Comparison of ENCODE assay signal across 21 cellular contexts in the genomic region with DNA sequence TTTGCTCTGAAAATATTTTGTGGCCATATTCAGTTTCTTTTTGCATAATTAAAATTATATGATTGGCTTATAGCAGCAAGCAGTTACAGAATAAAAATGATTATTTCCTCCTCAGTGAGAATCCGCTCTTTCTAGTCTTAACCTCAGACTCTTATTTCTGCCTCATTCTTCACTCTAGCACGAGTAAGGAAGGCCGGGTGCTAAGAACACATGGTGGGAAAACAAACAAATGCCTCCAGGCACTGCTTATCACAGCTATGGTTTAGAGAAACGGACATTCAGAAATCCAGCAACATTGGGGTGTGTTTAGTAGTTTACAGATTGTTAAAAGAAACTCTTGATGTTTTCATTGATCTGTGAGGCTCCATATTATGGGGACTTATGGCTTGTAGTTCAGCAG.
A peak's percentile ranks its signal among the peaks of the same experiment; 100 is the strongest.
DNase-seq lines count a peak whose midpoint lies in the region; ATAC-seq and TF ChIP-seq lines count a peak whose summit lies in the region.
"Had no signal": no experiment of that assay in that cellular context is flagged by ENCODE, and none has a peak within 500 bp of the region (broad histone marks: within the 10 kb centered on the region; RNA-seq: fewer than 3 reads in every experiment).

No MANE protein-coding gene starts in this region.

- H2AFZ ChIP-seq in MM.1S (ENCODE audit: low read length): no peak overlapping the region
- H2AFZ ChIP-seq: GM23248, PC-9 had no signal

- DNase-seq in amniotic epithelial cell (ENCODE audit: low read depth): peak; percentile 67
- DNase-seq in cerebellar cortex (ENCODE audit: low spot score): peak; percentile 52
- peak; percentile 12 for DNase-seq in iris pigment epithelial cell (ENCODE audit: low read depth)
- DNase-seq in progenitor cell of endocrine pancreas (ENCODE audit: low spot score, unreplicated experiment): no peak
- DNase-seq in MM.1S: no peak
- no peak for DNase-seq in upper lobe of right lung
- DNase-seq: CD4-positive, alpha-beta T cell; COR-L47; DND-41; GM23248; KG1; NCI-H1092 treated with DMSO at 0.1 percent for 48 hours; NCI-H1930; NCI-H2227 treated with DMSO at 0.1 percent for 48 hours; NCI-H510A; NCI-H748 treated with DMSO at 0.1 percent for 48 hours; PC-9; RPMI8226; SHP77 had no signal

- H3K4me3 Mint-ChIP-seq in progenitor cell of endocrine pancreas (ENCODE audit: low read depth): no peak overlapping the region
- H3K4me3 Mint-ChIP-seq: CD4-positive, alpha-beta T cell had no signal

- no peak overlapping the region for H3K9ac ChIP-seq in MM.1S (ENCODE audit: low read length)
- H3K9ac ChIP-seq: GM23248 had no signal

- TF ChIP-seq CTCF in progenitor cell of endocrine pancreas (IDR thresholded peaks at IDR 0.05; ENCODE audit: unreplicated experiment) (no peak), MM.1S (IDR thresholded peaks at IDR 0.05; ENCODE audit: low read length) (no peak), upper lobe of right lung (IDR thresholded peaks at IDR 0.05) (no peak)

- H3K4me2 ChIP-seq in MM.1S (ENCODE audit: low read depth, low read length): no peak overlapping the region
- H3K4me2 ChIP-seq: PC-9 had no signal

- no peaks in the 10 kb centered on the region for H3K27me3 Mint-ChIP-seq in progenitor cell of endocrine pancreas
- H3K27me3 Mint-ChIP-seq: CD4-positive, alpha-beta T cell had no signal

- peaks cover 4% of the 10 kb centered on the region for H3K9me3 Mint-ChIP-seq in progenitor cell of endocrine pancreas (ENCODE audit: low read depth)
- H3K9me3 Mint-ChIP-seq: CD4-positive, alpha-beta T cell had no signal

- no peaks in the 10 kb centered on the region for H3K9me2 ChIP-seq in MM.1S (replicated peaks; ENCODE audit: insufficient read depth, low read length)

- H3K36me3 Mint-ChIP-seq in progenitor cell of endocrine pancreas (ENCODE audit: insufficient read depth): peaks cover 3% of the 10 kb centered on the region

- H3K27ac Mint-ChIP-seq in progenitor cell of endocrine pancreas: peak overlapping the region; percentile 3
- H3K27ac Mint-ChIP-seq: CD4-positive, alpha-beta T cell had no signal

- no peaks in the 10 kb centered on the region for H3K79me2 ChIP-seq in MM.1S (ENCODE audit: low read length)

- intact Hi-C loops in upper lobe of right lung (cut with DNase I): no loop called here

- no peaks in the 10 kb centered on the region for H3K36me3 ChIP-seq in MM.1S (replicated peaks; ENCODE audit: insufficient read depth, low read length)
- H3K36me3 ChIP-seq in upper lobe of right lung: no peaks in the 10 kb centered on the region
- H3K36me3 ChIP-seq: HAP-1 had no signal

- no peaks in the 10 kb centered on the region for H4K20me1 ChIP-seq in MM.1S (ENCODE audit: insufficient read depth, low read length)

- no peaks in the 10 kb centered on the region for H3K27me3 ChIP-seq in MM.1S (replicated peaks; ENCODE audit: insufficient read depth, low read length)
- no peaks in the 10 kb centered on the region for H3K27me3 ChIP-seq in upper lobe of right lung

- H3K9me3 ChIP-seq in MM.1S (replicated peaks; ENCODE audit: insufficient read depth, low read length): no peaks in the 10 kb centered on the region
- H3K9me3 ChIP-seq in upper lobe of right lung: no peaks in the 10 kb centered on the region
- H3K9me3 ChIP-seq: HAP-1 had no signal

- H3K4me1 ChIP-seq in MM.1S (ENCODE audit: low read length): no peaks in the 10 kb centered on the region
- peaks cover 3% of the 10 kb centered on the region for H3K4me1 ChIP-seq in upper lobe of right lung

- H3F3A ChIP-seq in MM.1S (ENCODE audit: insufficient read depth, low read length): no peaks in the 10 kb centered on the region

- no peak overlapping the region for H3K4me3 ChIP-seq in MM.1S (ENCODE audit: low read length)
- no peak overlapping the region for H3K4me3 ChIP-seq in upper lobe of right lung
- H3K4me3 ChIP-seq: GM23248, HAP-1, PC-9 had no signal

- no peak for ATAC-seq in HG02763 (IDR thresholded peaks at IDR 0.05; ENCODE audit: unreplicated experiment)
- ATAC-seq in upper lobe of right lung: no peak

- H3K4me1 Mint-ChIP-seq in progenitor cell of endocrine pancreas (ENCODE audit: low read depth): peaks cover 33% of the 10 kb centered on the region

- H3K27ac ChIP-seq in MM.1S (ENCODE audit: low read length) (no peak overlapping the region), upper lobe of right lung (no peak overlapping the region)
- H3K27ac ChIP-seq: GM23248, PC-9 had no signal

Comparison
In these comparisons a context has a peak if more than half of its experiments do, and no peak if none do; other contexts are left out.
1. DNase-seq: peak in amniotic epithelial cell (single experiment), cerebellar cortex (single experiment) and iris pigment epithelial cell (single experiment); none in progenitor cell of endocrine pancreas (single experiment), MM.1S (single experiment) and upper lobe of right lung (single experiment).